Comparison of ENCODE assay signal across 31 cellular contexts in the genomic region with DNA sequence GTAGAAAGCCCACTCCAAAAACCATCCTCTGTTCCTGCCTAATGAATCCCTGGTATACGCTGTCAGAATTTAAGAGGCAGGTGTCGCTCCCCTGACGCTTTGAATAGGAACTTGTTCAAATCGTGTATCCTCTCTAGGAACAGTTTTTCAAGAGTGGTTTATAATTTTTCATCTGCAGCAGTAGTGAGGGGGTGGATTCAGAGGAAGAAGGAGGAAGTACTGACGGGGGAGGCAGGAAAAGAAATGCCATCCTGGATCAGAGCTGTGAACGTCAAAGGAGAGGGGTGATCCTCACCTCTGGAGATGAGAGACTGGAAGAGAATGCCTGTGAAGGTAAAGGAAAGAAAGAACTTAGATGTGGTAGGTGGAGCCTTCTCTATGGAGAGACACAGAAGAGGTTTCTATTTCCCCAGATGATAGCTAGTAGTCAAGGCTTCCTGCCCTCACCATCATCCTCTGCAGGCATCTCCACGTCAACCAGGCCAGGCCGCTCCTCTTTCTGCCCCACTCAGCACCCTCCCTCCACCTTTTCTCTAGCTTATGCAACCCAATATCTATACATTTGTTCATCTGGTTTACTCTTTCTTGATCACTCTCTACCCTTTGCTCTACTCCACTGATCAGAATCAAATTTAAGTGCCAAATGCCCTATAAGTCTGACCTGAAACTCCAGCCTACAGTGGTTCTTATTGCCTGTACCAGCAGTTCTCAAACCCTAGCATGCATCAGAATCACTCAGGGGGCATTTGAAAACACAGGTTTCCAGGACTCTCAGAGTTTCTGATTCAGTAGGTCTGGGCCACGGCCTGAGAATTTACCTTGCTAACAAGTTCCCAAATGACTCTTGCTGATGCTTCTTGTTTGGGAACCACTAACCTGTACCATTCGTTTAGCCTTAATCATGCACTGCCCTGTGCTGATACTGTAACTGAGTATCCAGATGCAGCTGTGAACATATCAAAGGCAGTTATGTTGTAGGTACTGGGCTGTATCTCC. TPM values are rescaled to one million over a fixed set of nuclear protein-coding genes. Genes with fewer than 3 reads are reported as not detected.
A peak's percentile ranks its signal among the peaks of the same experiment; 100 is the strongest.
DNase-seq lines count a peak whose midpoint lies in the region; ATAC-seq and TF ChIP-seq lines count a peak whose summit lies in the region.
"Had no signal": no experiment of that assay in that cellular context is flagged by ENCODE, and none has a peak within 500 bp of the region (broad histone marks: within the 10 kb centered on the region; RNA-seq: fewer than 3 reads in every experiment).

No MANE protein-coding gene starts in this region.

- peak; percentile 82 for ATAC-seq in naive thymus-derived CD4-positive, alpha-beta T cell
- no peak for ATAC-seq in mucosa of descending colon
- ATAC-seq: A549; lower lobe of right lung; right cardiac atrium; stimulated activated memory B cell treated with anti-CD40 and anti-IgM and Interleukin-4, amounts not matched to agents 10 μg/mL and 1 μg/mL and 100 μg/mL, for 72 hours had no signal

- H3K9me3 Mint-ChIP-seq in activated CD4-positive, alpha-beta T cell treated with anti-CD3 and anti-CD28 coated beads, Interleukin-2, amount 10 ng/mL, durations not matched to agents 24 days and 14 days = no peaks in the 10 kb centered on the region
- H3K9me3 Mint-ChIP-seq in naive thymus-derived CD4-positive, alpha-beta T cell = peaks cover 0 to 2% (median 0%) of the 10 kb centered on the region in 11 donors
- H3K9me3 Mint-ChIP-seq: activated naive CD4-positive, alpha-beta T cell treated with anti-CD3 and anti-CD28 coated beads, Interleukin-2, amount 50 U/mL, for 24 hours; nephron progenitor cell; stimulated activated memory B cell treated with anti-CD40 and anti-IgM and Interleukin-4, amounts not matched to agents 10 μg/mL and 1 μg/mL and 100 μg/mL, for 72 hours had no signal

- H3K27me3 ChIP-seq in BLaER1 (no peaks in the 10 kb centered on the region), Loucy (ENCODE audit: insufficient read depth, low read length, poor library complexity, severe bottlenecking) (no peaks in the 10 kb centered on the region), left ventricle myocardium inferior (ENCODE audit: low read depth) (no peaks in the 10 kb centered on the region)
- H3K27me3 ChIP-seq in naive thymus-derived CD4-positive, alpha-beta T cell (ENCODE audit: control insufficient read depth in 2 of 2, insufficient read depth in 2 of 2, low read length in 2 of 2) = no peaks in the 10 kb centered on the region
- H3K27me3 ChIP-seq: ascending aorta, vagina had no signal

- peak overlapping the region; percentile 14; the same call in 1 of the 2 replicates for H2AFZ ChIP-seq in Loucy (ENCODE audit: low read length)
- H2AFZ ChIP-seq: parathyroid adenoma, PC-9 had no signal

- no peaks in the 10 kb centered on the region for H3K79me2 ChIP-seq in Loucy (ENCODE audit: insufficient read depth, low read length)
- H3K79me2 ChIP-seq: parathyroid adenoma had no signal

- no peaks in the 10 kb centered on the region for H4K20me1 ChIP-seq in BLaER1
- H4K20me1 ChIP-seq in Loucy (ENCODE audit: insufficient read depth, low read length, poor library complexity, severe bottlenecking) = no peaks in the 10 kb centered on the region

- H3K36me3 Mint-ChIP-seq in activated CD4-positive, alpha-beta T cell treated with anti-CD3 and anti-CD28 coated beads, Interleukin-2, amount 10 ng/mL, durations not matched to agents 24 days and 14 days (ENCODE audit: low read depth) = no peaks in the 10 kb centered on the region
- no peaks in the 10 kb centered on the region for H3K36me3 Mint-ChIP-seq in naive thymus-derived CD4-positive, alpha-beta T cell
- H3K36me3 Mint-ChIP-seq: activated naive CD4-positive, alpha-beta T cell treated with anti-CD3 and anti-CD28 coated beads, Interleukin-2, amount 50 U/mL, for 24 hours; stimulated activated memory B cell treated with anti-CD40 and anti-IgM and Interleukin-4, amounts not matched to agents 10 μg/mL and 1 μg/mL and 100 μg/mL, for 72 hours had no signal

- POLR2A ChIA-PET in naive thymus-derived CD4-positive, alpha-beta T cell (lab: Charles Lee) = interaction anchor here (0.6 to 5.0 kb wide), 5 partner anchors 10 to 342 kb away, joined by 3 to 29 read pairs (median 5); partner anchors contain the start of gene BCL9

- H3K27me3 Mint-ChIP-seq in activated CD4-positive, alpha-beta T cell treated with anti-CD3 and anti-CD28 coated beads, Interleukin-2, amount 10 ng/mL, durations not matched to agents 24 days and 14 days = no peaks in the 10 kb centered on the region
- no peaks in the 10 kb centered on the region for H3K27me3 Mint-ChIP-seq in naive thymus-derived CD4-positive, alpha-beta T cell
- H3K27me3 Mint-ChIP-seq: activated naive CD4-positive, alpha-beta T cell treated with anti-CD3 and anti-CD28 coated beads, Interleukin-2, amount 50 U/mL, for 24 hours had no signal

- DNase-seq in activated CD4-positive, alpha-beta T cell treated with anti-CD3 and anti-CD28 coated beads, Interleukin-2, amount 10 ng/mL, durations not matched to agents 24 days and 14 days = peak; percentile 74
- no peak for DNase-seq in activated CD4-positive, alpha-beta T cell treated with anti-CD3 and anti-CD28 coated beads, Interleukin-2, amount 50 U/mL, for 48 hours
- DNase-seq in naive thymus-derived CD4-positive, alpha-beta T cell = peak in 7 of 9 donors; percentile 17 to 56 (median 47)
- DNase-seq in left ventricle myocardium inferior = no peak
- no peak for DNase-seq in mucosa of descending colon
- no peak for DNase-seq in ecto neural progenitor cell (ENCODE audit: low spot score)
- DNase-seq: activated T-cell treated with anti-CD3 and anti-CD28 coated beads, Interleukin-2, amount 50 U/mL, for 48 hours; cortex of kidney; DMS79; foreskin fibroblast; GDM1; Karpas-422; kidney glomerular epithelial cell; lower lobe of right lung; NCI-H146; NCI-H2171 treated with DMSO at 0.1 percent for 48 hours; NCI-H510A treated with DMSO at 0.1 percent for 48 hours; nephron progenitor cell; PC-9; right cardiac atrium; Right ventricle myocardium superior; stimulated activated CD4-positive, alpha-beta T cell treated with anti-CD3 and anti-CD28 coated beads, Interleukin-4, amount 100 ng/mL, for 24 hours had no signal

- peaks cover 5% of the 10 kb centered on the region for H3K4me1 Mint-ChIP-seq in activated CD4-positive, alpha-beta T cell treated with anti-CD3 and anti-CD28 coated beads, Interleukin-2, amount 10 ng/mL, durations not matched to agents 24 days and 14 days
- peaks cover 0 to 3% (median 0%) of the 10 kb centered on the region in 7 donors for H3K4me1 Mint-ChIP-seq in naive thymus-derived CD4-positive, alpha-beta T cell
- H3K4me1 Mint-ChIP-seq: activated naive CD4-positive, alpha-beta T cell treated with anti-CD3 and anti-CD28 coated beads, Interleukin-2, amount 50 U/mL, for 24 hours; stimulated activated memory B cell treated with anti-CD40 and anti-IgM and Interleukin-4, amounts not matched to agents 10 μg/mL and 1 μg/mL and 100 μg/mL, for 72 hours had no signal

- H3K27ac ChIP-seq in BLaER1 (no peak overlapping the region), left ventricle myocardium inferior (replicated peaks) (no peak overlapping the region)
- H3K27ac ChIP-seq in naive thymus-derived CD4-positive, alpha-beta T cell (ENCODE audit: low read depth, low read length) = peak overlapping the region; percentile 28
- H3K27ac ChIP-seq: A549, ascending aorta, lower lobe of right lung, parathyroid adenoma, PC-9, thoracic aorta, vagina had no signal

- H3K36me3 ChIP-seq in BLaER1 (no peaks in the 10 kb centered on the region), Loucy (ENCODE audit: insufficient read depth, low read length) (no peaks in the 10 kb centered on the region), left ventricle myocardium inferior (no peaks in the 10 kb centered on the region), mucosa of descending colon (ENCODE audit: low read depth) (no peaks in the 10 kb centered on the region)
- H3K36me3 ChIP-seq in naive thymus-derived CD4-positive, alpha-beta T cell (ENCODE audit: control insufficient read depth in 2 of 3, insufficient read depth in 3 of 3, low read length in 3 of 3) = no peaks in the 10 kb centered on the region
- H3K36me3 ChIP-seq: ascending aorta, lower lobe of right lung, thoracic aorta, vagina had no signal

- intact Hi-C loops in activated CD4-positive, alpha-beta T cell treated with anti-CD3 and anti-CD28 coated beads, Interleukin-2, amount 10 ng/mL, durations not matched to agents 24 days and 14 days (cut with micrococcal nuclease) = no loop called here
- intact Hi-C loops in naive thymus-derived CD4-positive, alpha-beta T cell (cut with micrococcal nuclease) = loop anchor here in 1 of 2 donors (2.0 kb wide), 1 partner anchor 17 kb away; no protein-coding TSS in a partner anchor
- intact Hi-C loops in left ventricle myocardium inferior (cut with micrococcal nuclease) = no loop called here
- intact Hi-C loops in mucosa of descending colon (cut with DNase I, micrococcal nuclease) = no loop called here

- no peaks in the 10 kb centered on the region for H3K9me2 ChIP-seq in Loucy (replicated peaks; ENCODE audit: low read depth, low read length)

- H3K9me3 ChIP-seq in BLaER1 = no peaks in the 10 kb centered on the region
- H3K9me3 ChIP-seq in Loucy (ENCODE audit: insufficient read depth, low read depth, low read length) = no peaks in the 10 kb centered on the region
- H3K9me3 ChIP-seq in naive thymus-derived CD4-positive, alpha-beta T cell (ENCODE audit: control insufficient read depth in 2 of 3, low read length in 3 of 3) = no peaks in the 10 kb centered on the region
- no peaks in the 10 kb centered on the region for H3K9me3 ChIP-seq in left ventricle myocardium inferior (replicated peaks)
- H3K9me3 ChIP-seq in mucosa of descending colon = no peaks in the 10 kb centered on the region
- H3K9me3 ChIP-seq: A549, ascending aorta, lower lobe of right lung, thoracic aorta, vagina had no signal

- H3K4me2 ChIP-seq in BLaER1 (peak overlapping the region; percentile 30), Loucy (ENCODE audit: low read depth, low read length, poor library complexity, severe bottlenecking) (no peak overlapping the region)
- H3K4me2 ChIP-seq: A549, PC-9 had no signal

- TF ChIP-seq CTCF in Loucy (conservative IDR thresholded peaks at IDR 0.05; ENCODE audit: low read length) (no peak), left ventricle myocardium inferior (IDR thresholded peaks at IDR 0.05; ENCODE audit: borderline replicate concordance) (no peak), mucosa of descending colon (IDR thresholded peaks at IDR 0.05) (no peak)

- no peaks in the 10 kb centered on the region for H3F3A ChIP-seq in Loucy (ENCODE audit: low read depth)

- CTCF ChIA-PET in naive thymus-derived CD4-positive, alpha-beta T cell (lab: Charles Lee) = interaction anchor here (0.5 to 1.5 kb wide), 8 partner anchors 9 to 99 kb away, joined by 3 to 5 read pairs (median 3); no protein-coding TSS in a partner anchor

- H3K4me3 ChIP-seq in BLaER1 (no peak overlapping the region), Loucy (ENCODE audit: low read length, poor library complexity, severe bottlenecking) (no peak overlapping the region), left ventricle myocardium inferior (no peak overlapping the region), mucosa of descending colon (no peak overlapping the region)
- H3K4me3 ChIP-seq in naive thymus-derived CD4-positive, alpha-beta T cell (ENCODE audit: low read length) = no peak overlapping the region
- H3K4me3 ChIP-seq: A549, ascending aorta, lower lobe of right lung, PC-9, thoracic aorta, vagina had no signal

- H3K9ac ChIP-seq in BLaER1 = no peak overlapping the region
- H3K9ac ChIP-seq in Loucy (ENCODE audit: low read depth, low read length, poor library complexity, severe bottlenecking) = no peak overlapping the region
- H3K9ac ChIP-seq: parathyroid adenoma had no signal

- H3K4me1 ChIP-seq in BLaER1 (peaks cover 27% of the 10 kb centered on the region), Loucy (ENCODE audit: insufficient read depth, low read length, poor library complexity, severe bottlenecking) (no peaks in the 10 kb centered on the region), left ventricle myocardium inferior (no peaks in the 10 kb centered on the region), mucosa of descending colon (ENCODE audit: low read depth) (no peaks in the 10 kb centered on the region)
- H3K4me1 ChIP-seq in naive thymus-derived CD4-positive, alpha-beta T cell (ENCODE audit: control insufficient read depth in 2 of 2, insufficient read depth in 2 of 2, low read length in 2 of 2) = peaks cover 0 to 11% of the 10 kb centered on the region in 2 donors
- H3K4me1 ChIP-seq: A549, ascending aorta, lower lobe of right lung, parathyroid adenoma, vagina had no signal

- H3K4me3 Mint-ChIP-seq in activated CD4-positive, alpha-beta T cell treated with anti-CD3 and anti-CD28 coated beads, Interleukin-2, amount 10 ng/mL, durations not matched to agents 24 days and 14 days = no peak overlapping the region
- no peak overlapping the region for H3K4me3 Mint-ChIP-seq in naive thymus-derived CD4-positive, alpha-beta T cell
- H3K4me3 Mint-ChIP-seq: activated naive CD4-positive, alpha-beta T cell treated with anti-CD3 and anti-CD28 coated beads, Interleukin-2, amount 50 U/mL, for 24 hours; nephron progenitor cell; stimulated activated memory B cell treated with anti-CD40 and anti-IgM and Interleukin-4, amounts not matched to agents 10 μg/mL and 1 μg/mL and 100 μg/mL, for 72 hours had no signal

- H3K27ac Mint-ChIP-seq in activated CD4-positive, alpha-beta T cell treated with anti-CD3 and anti-CD28 coated beads, Interleukin-2, amount 10 ng/mL, durations not matched to agents 24 days and 14 days = no peak overlapping the region
- no peak overlapping the region for H3K27ac Mint-ChIP-seq in naive thymus-derived CD4-positive, alpha-beta T cell
- H3K27ac Mint-ChIP-seq: activated naive CD4-positive, alpha-beta T cell treated with anti-CD3 and anti-CD28 coated beads, Interleukin-2, amount 50 U/mL, for 24 hours; nephron progenitor cell; stimulated activated memory B cell treated with anti-CD40 and anti-IgM and Interleukin-4, amounts not matched to agents 10 μg/mL and 1 μg/mL and 100 μg/mL, for 72 hours had no signal

RNA-seq across cellular contexts. Expression of gene BCL9, which starts 13.1 kb away (rescaled TPM):
- 30.8 and 33.3 TPM in 2 replicates for total RNA-seq in activated CD4-positive, alpha-beta T cell treated with anti-CD3 and anti-CD28 coated beads, Interleukin-2, amount 10 ng/mL, durations not matched to agents 24 days and 14 days
- total RNA-seq in naive thymus-derived CD4-positive, alpha-beta T cell = 10 to 100 TPM; 13.8 to 21.2 (median 19.3) TPM
- polyA plus RNA-seq in naive thymus-derived CD4-positive, alpha-beta T cell = 1 to 10 TPM; 6.8 to 9.6 TPM
- total RNA-seq in left ventricle myocardium inferior = 12.0 TPM
- total RNA-seq in mucosa of descending colon = 10 to 100 TPM; 17.2 to 24.9 (median 18.6) TPM

Comparison
In these comparisons a context has a peak if more than half of its experiments do, and no peak if none do; other contexts are left out.
1. DNase-seq: peak in activated CD4-positive, alpha-beta T cell treated with anti-CD3 and anti-CD28 coated beads, Interleukin-2, amount 10 ng/mL, durations not matched to agents 24 days and 14 days (single experiment) and naive thymus-derived CD4-positive, alpha-beta T cell (7 of 9); none in activated CD4-positive, alpha-beta T cell treated with anti-CD3 and anti-CD28 coated beads, Interleukin-2, amount 50 U/mL, for 48 hours (0 of 2), left ventricle myocardium inferior (single experiment), mucosa of descending colon (0 of 3) and ecto neural progenitor cell (single experiment).